ENCODE assay signal across 22 cellular contexts in the genomic region with DNA sequence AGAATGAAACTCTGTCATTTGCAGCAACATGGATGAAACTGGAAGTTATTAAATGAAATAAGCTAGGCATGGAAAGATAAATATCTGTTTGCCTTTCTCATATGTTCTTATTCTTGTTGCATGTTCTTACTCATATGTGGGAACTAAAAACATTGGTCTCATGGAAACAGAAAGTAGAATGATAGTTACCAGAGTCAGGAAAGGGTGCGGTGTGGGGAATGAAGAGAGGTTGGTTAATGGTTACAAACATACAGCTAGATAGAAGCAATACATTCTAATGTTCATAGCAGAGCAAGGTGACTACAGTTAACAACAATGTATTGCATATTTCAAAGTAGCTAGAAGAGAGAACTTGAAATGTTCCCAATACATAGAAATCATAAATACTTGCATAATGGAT.
DNase-seq lines count a peak whose midpoint lies in the region; ATAC-seq, FAIRE-seq and TF ChIP-seq lines count a peak whose summit lies in the region.
"Had no signal": no experiment of that assay in that cellular context is flagged by ENCODE, and none has a peak within 500 bp of the region (broad histone marks: within the 10 kb centered on the region; RNA-seq: fewer than 3 reads in every experiment).

No MANE protein-coding gene starts in this region.

- no peaks in the 10 kb centered on the region for H3K79me2 ChIP-seq in PC-3 (ENCODE audit: low read length)

- peaks cover 9% of the 10 kb centered on the region for H3F3A ChIP-seq in PC-3 (ENCODE audit: low read length, unreplicated experiment)

- WGBS in A549 (ENCODE audit: missing lambda C conversion rate): 63% methylated on average over 1 of the region's 1 CpG

- POLR2A ChIA-PET in A549 (lab: Yijun Ruan, JAX): interaction anchor here (2.3 kb wide), 1 partner anchor 16 kb away, joined by 12 read pairs; no protein-coding TSS in a partner anchor
- POLR2A ChIA-PET in PC-3 (lab: Charles Lee; ENCODE audit: unreplicated experiment): no interaction called here
- POLR2A ChIA-PET in activated CD4-positive, alpha-beta T cell treated with anti-CD3 and anti-CD28 coated beads for 36 hours (lab: Charles Lee): no interaction called here

- H3K9ac ChIP-seq in PC-3 (ENCODE audit: low read length) (no peak overlapping the region), muscle layer of colon (ENCODE audit: low read length) (no peak overlapping the region)
- H3K9ac ChIP-seq: BLaER1 treated with 17β-estradiol and CSF1 and Interleukin-3, amounts not matched to agents 10 nM and 100 nM had no signal

- ATAC-seq in A549: no peak
- ATAC-seq in PC-3: no peak
- no peak for ATAC-seq in activated CD4-positive, alpha-beta T cell treated with anti-CD3 and anti-CD28 coated beads for 36 hours
- no peak for ATAC-seq in GM21528 (IDR thresholded peaks at IDR 0.05; ENCODE audit: low FRiP score, unreplicated experiment)
- ATAC-seq: CD8-positive, alpha-beta T cell; HCT116; K562; Panc1 had no signal

- CTCF ChIA-PET in A549 (lab: Yijun Ruan, JAX): no interaction called here
- CTCF ChIA-PET in PC-3 (lab: Charles Lee): no interaction called here
- CTCF ChIA-PET in activated CD4-positive, alpha-beta T cell treated with anti-CD3 and anti-CD28 coated beads for 36 hours (lab: Charles Lee): no interaction called here

- H3K4me2 ChIP-seq in A549 (peak overlapping the region; percentile 76), PC-3 (ENCODE audit: low read length) (peak overlapping the region; percentile 85)
- H3K4me2 ChIP-seq: BLaER1 treated with 17β-estradiol and CSF1 and Interleukin-3, amounts not matched to agents 10 nM and 100 nM had no signal

- BruUV-seq in PC-3 (replicated peaks; lab: Mats Ljungman, UMichigan): no TSS peak

- TF ChIP-seq CTCF in A549 (IDR thresholded peaks at IDR 0.05): no peak
- no peak for TF ChIP-seq CTCF in PC-3 (conservative IDR thresholded peaks at IDR 0.05; ENCODE audit: low read depth, low read length)

- DNase-seq in A549 (ENCODE audit: low read depth in 1 of 2, low spot score in 1 of 2): peak in 1 of 2 experiments; percentile 24
- DNase-seq in GM19239 (ENCODE audit: insufficient read length, low spot score): no peak
- no peak for DNase-seq in PC-3
- no peak for DNase-seq in activated CD4-positive, alpha-beta T cell treated with anti-CD3 and anti-CD28 coated beads for 36 hours
- no peak for DNase-seq in KBM-7
- DNase-seq in NCI-H2196 (lab: John Stamatoyannopoulos, UW; ENCODE audit: unreplicated experiment): no peak
- DNase-seq: Calu3; CD8-positive, alpha-beta T cell; GF-D8; GOT3; NCI-H1694 treated with DMSO at 0.1 percent for 48 hours; NCI-H2107; NCI-H2227 treated with DMSO at 0.1 percent for 48 hours; NCI-H524; NCI-H82 had no signal

- no peaks in the 10 kb centered on the region for H4K20me1 ChIP-seq in PC-3 (ENCODE audit: low read length)
- H4K20me1 ChIP-seq: BLaER1 treated with 17β-estradiol and CSF1 and Interleukin-3, amounts not matched to agents 10 nM and 100 nM had no signal

- H3K27ac ChIP-seq in A549: peak overlapping the region; percentile 63 to 71
- H3K27ac ChIP-seq in PC-3 (ENCODE audit: low read length): peak overlapping the region; percentile 99; the same call in 1 of the 2 replicates
- H3K27ac ChIP-seq in muscle layer of colon (ENCODE audit: low read depth, low read length): peak overlapping the region; percentile 57
- H3K27ac ChIP-seq: BLaER1 treated with 17β-estradiol and CSF1 and Interleukin-3, amounts not matched to agents 10 nM and 100 nM had no signal

- H3K4me1 Mint-ChIP-seq in activated CD4-positive, alpha-beta T cell treated with anti-CD3 and anti-CD28 coated beads for 36 hours: peaks cover 26% of the 10 kb centered on the region

- TF ChIP-seq POLR2A in A549 (IDR thresholded peaks at IDR 0.05; ENCODE audit: low read length): no peak

- H3K9me3 Mint-ChIP-seq in activated CD4-positive, alpha-beta T cell treated with anti-CD3 and anti-CD28 coated beads for 36 hours (ENCODE audit: low read depth): peaks cover 13% of the 10 kb centered on the region

- FAIRE-seq in A549 (lab: Jason Lieb, UNC) (peak; percentile 18), GM19239 (lab: Jason Lieb, UNC) (peak; percentile 52)
- FAIRE-seq: K562 had no signal

- TF ChIP-seq EP300 in A549 (IDR thresholded peaks at IDR 0.05): no peak

- H2AFZ ChIP-seq in PC-3 (ENCODE audit: low read length): no peak overlapping the region

- H3K9me2 ChIP-seq in PC-3 (replicated peaks; ENCODE audit: low read length): no peaks in the 10 kb centered on the region

- intact Hi-C loops in PC-3 (cut with micrococcal nuclease): no loop called here
- intact Hi-C loops in activated CD4-positive, alpha-beta T cell treated with anti-CD3 and anti-CD28 coated beads for 36 hours (cut with DNase I, micrococcal nuclease): loop anchor here in 1 of 2 experiments (5.0 kb wide), 1 partner anchor 153 kb away; no protein-coding TSS in a partner anchor

- in situ Hi-C loops in KBM-7 (cut with MboI; ENCODE audit: low pct_unique_long_range_greater_than_20kb, low sequenced_read_pairs): no loop called here

- H3K4me3 Mint-ChIP-seq in activated CD4-positive, alpha-beta T cell treated with anti-CD3 and anti-CD28 coated beads for 36 hours: no peak overlapping the region
- H3K4me3 Mint-ChIP-seq: CD8-positive, alpha-beta T cell had no signal

- no peaks in the 10 kb centered on the region for H3K27me3 Mint-ChIP-seq in activated CD4-positive, alpha-beta T cell treated with anti-CD3 and anti-CD28 coated beads for 36 hours

- no peak overlapping the region for H3K27ac Mint-ChIP-seq in activated CD4-positive, alpha-beta T cell treated with anti-CD3 and anti-CD28 coated beads for 36 hours
- H3K27ac Mint-ChIP-seq: CD8-positive, alpha-beta T cell had no signal

- no peaks in the 10 kb centered on the region for H3K27me3 ChIP-seq in PC-3 (ENCODE audit: low read length)
- H3K27me3 ChIP-seq in muscle layer of colon (ENCODE audit: control insufficient read depth in 1 of 2, insufficient read depth in 2 of 2, low read length in 2 of 2): no peaks in the 10 kb centered on the region
- H3K27me3 ChIP-seq: BLaER1 treated with 17β-estradiol and CSF1 and Interleukin-3, amounts not matched to agents 10 nM and 100 nM; SJSA1 had no signal

- H3K4me1 ChIP-seq in A549 (peaks cover 59% of the 10 kb centered on the region), PC-3 (ENCODE audit: insufficient read depth, low read length) (peaks cover 27% of the 10 kb centered on the region), muscle layer of colon (ENCODE audit: insufficient read depth, low read length) (peaks cover 64% of the 10 kb centered on the region)

- H3K36me3 ChIP-seq in PC-3 (ENCODE audit: low read depth, low read length): no peaks in the 10 kb centered on the region
- no peaks in the 10 kb centered on the region for H3K36me3 ChIP-seq in muscle layer of colon (ENCODE audit: insufficient read depth, low read length)
- H3K36me3 ChIP-seq: SJSA1 had no signal

- peaks cover 4% of the 10 kb centered on the region; the same call in 1 of the 3 replicates for H3K9me3 ChIP-seq in A549
- H3K9me3 ChIP-seq in PC-3 (ENCODE audit: low read length): no peaks in the 10 kb centered on the region
- no peaks in the 10 kb centered on the region for H3K9me3 ChIP-seq in muscle layer of colon (ENCODE audit: low read length)
- H3K9me3 ChIP-seq: SJSA1 had no signal

- H3K36me3 Mint-ChIP-seq in activated CD4-positive, alpha-beta T cell treated with anti-CD3 and anti-CD28 coated beads for 36 hours (ENCODE audit: low read depth): peaks cover 10% of the 10 kb centered on the region
- H3K36me3 Mint-ChIP-seq: CD8-positive, alpha-beta T cell had no signal

- TF ChIP-seq RAD21 in A549 (conservative IDR thresholded peaks at IDR 0.05 in 1 of 2, IDR thresholded peaks at IDR 0.05 in 1 of 2): no peak

- H3K4me3 ChIP-seq in A549 (no peak overlapping the region), PC-3 (ENCODE audit: low read length) (peak overlapping the region; percentile 65; the same call in 1 of the 2 replicates), muscle layer of colon (ENCODE audit: low read depth in 1 of 2, low read length in 2 of 2) (no peak overlapping the region)
- H3K4me3 ChIP-seq: BLaER1 treated with 17β-estradiol and CSF1 and Interleukin-3, amounts not matched to agents 10 nM and 100 nM; K562; SJSA1 had no signal

TF ChIP-seq in A549, 52 proteins besides CTCF, POLR2A, EP300 and RAD21:
- TF ChIP-seq KDM5A (IDR thresholded peaks at IDR 0.05) (no peak), RARB (CRISPR knock-in tag; IDR thresholded peaks at IDR 0.05) (no peak), SREBF2 (IDR thresholded peaks at IDR 0.05) (no peak), BHLHE40 (IDR thresholded peaks at IDR 0.05; ENCODE audit: low read depth, low read length) (no peak), HEYL (CRISPR knock-in tag; IDR thresholded peaks at IDR 0.05) (no peak), CBX8 (IDR thresholded peaks at IDR 0.05) (no peak), MAFK (IDR thresholded peaks at IDR 0.05; ENCODE audit: partially characterized antibody) (no peak), FOXS1 (CRISPR knock-in tag; IDR thresholded peaks at IDR 0.05) (no peak), HOXA7 (CRISPR knock-in tag; IDR thresholded peaks at IDR 0.05) (no peak)
- TF ChIP-seq, protein P1, sequence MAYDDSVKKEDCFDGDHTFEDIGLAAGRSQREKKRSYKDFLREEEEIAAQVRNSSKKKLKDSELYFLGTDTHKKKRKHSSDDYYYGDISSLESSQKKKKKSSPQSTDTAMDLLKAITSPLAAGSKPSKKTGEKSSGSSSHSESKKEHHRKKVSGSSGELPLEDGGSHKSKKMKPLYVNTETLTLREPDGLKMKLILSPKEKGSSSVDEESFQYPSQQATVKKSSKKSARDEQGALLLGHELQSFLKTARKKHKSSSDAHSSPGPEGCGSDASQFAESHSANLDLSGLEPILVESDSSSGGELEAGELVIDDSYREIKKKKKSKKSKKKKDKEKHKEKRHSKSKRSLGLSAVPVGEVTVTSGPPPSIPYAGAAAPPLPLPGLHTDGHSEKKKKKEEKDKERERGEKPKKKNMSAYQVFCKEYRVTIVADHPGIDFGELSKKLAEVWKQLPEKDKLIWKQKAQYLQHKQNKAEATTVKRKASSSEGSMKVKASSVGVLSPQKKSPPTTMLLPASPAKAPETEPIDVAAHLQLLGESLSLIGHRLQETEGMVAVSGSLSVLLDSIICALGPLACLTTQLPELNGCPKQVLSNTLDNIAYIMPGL (CRISPR knock-in tag; IDR thresholded peaks at IDR 0.05; ENCODE audit: borderline replicate concordance): no peak
- TF ChIP-seq, protein P2, sequence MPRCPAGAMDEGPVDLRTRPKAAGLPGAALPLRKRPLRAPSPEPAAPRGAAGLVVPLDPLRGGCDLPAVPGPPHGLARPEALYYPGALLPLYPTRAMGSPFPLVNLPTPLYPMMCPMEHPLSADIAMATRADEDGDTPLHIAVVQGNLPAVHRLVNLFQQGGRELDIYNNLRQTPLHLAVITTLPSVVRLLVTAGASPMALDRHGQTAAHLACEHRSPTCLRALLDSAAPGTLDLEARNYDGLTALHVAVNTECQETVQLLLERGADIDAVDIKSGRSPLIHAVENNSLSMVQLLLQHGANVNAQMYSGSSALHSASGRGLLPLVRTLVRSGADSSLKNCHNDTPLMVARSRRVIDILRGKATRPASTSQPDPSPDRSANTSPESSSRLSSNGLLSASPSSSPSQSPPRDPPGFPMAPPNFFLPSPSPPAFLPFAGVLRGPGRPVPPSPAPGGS (IDR thresholded peaks at IDR 0.05): no peak
